ENCODE assay signal across 1 cellular context in genomic region chr2:169039702-169040101, GRCh38.
TF ChIP-seq lines count a peak whose summit lies in the region.

No MANE protein-coding gene starts in this region.

TF ChIP-seq in GM12878, 131 proteins besides CTCF, POLR2A, EP300 and RAD21:
- TF ChIP-seq NR2F1 (conservative IDR thresholded peaks at IDR 0.05): no peak
- peak; percentile 92 for TF ChIP-seq SPI1 (IDR thresholded peaks at IDR 0.05; ENCODE audit: borderline replicate concordance, insufficient read depth, low read depth, low read length)
